ENCODE assay signal across 22 cellular contexts in genomic region chr2:162828545-162828944, GRCh38. TPM values are rescaled to one million over a fixed set of nuclear protein-coding genes. Genes with fewer than 3 reads are reported as not detected.
DNase-seq lines count a peak whose midpoint lies in the region; ATAC-seq, FAIRE-seq and TF ChIP-seq lines count a peak whose summit lies in the region.
"Had no signal": no experiment of that assay in that cellular context is flagged by ENCODE, and none has a peak within 500 bp of the region (broad histone marks: within the 10 kb centered on the region; RNA-seq: fewer than 3 reads in every experiment).

No MANE protein-coding gene starts in this region.

- H3K27me3 ChIP-seq in bronchial epithelial cell (ENCODE audit: control insufficient read depth, insufficient read depth, low read length) = no peaks in the 10 kb centered on the region

- no peak for ATAC-seq in HG03442 (IDR thresholded peaks at IDR 0.05; ENCODE audit: unreplicated experiment)
- ATAC-seq in GM18861 (IDR thresholded peaks at IDR 0.05; ENCODE audit: unreplicated experiment) = no peak
- ATAC-seq: activated CD4-positive, alpha-beta T cell treated with anti-CD3 and anti-CD28 coated beads for 36 hours; activated T-cell treated with anti-CD3 and anti-CD28 coated beads, Interleukin-2, amount 50 U/mL, for 4 hours; T-helper 17 cell had no signal

- H3K4me3 ChIP-seq in bronchial epithelial cell (ENCODE audit: low read depth, low read length) = no peak overlapping the region
- H3K4me3 ChIP-seq: coronary artery, prostate gland, SK-N-MC had no signal

- FAIRE-seq in bronchial epithelial cell (lab: Jason Lieb, UNC) = no peak

- no peaks in the 10 kb centered on the region for H3K36me3 ChIP-seq in bronchial epithelial cell (ENCODE audit: control insufficient read depth, insufficient read depth, low read length)
- H3K36me3 ChIP-seq: prostate gland had no signal

- TF ChIP-seq CTCF in bronchial epithelial cell (IDR thresholded peaks at IDR 0.05; ENCODE audit: insufficient read depth, low read length, severe bottlenecking) = no peak

- DNase-seq in HPDE6-E6E7 (ENCODE audit: extremely low spot score) = peak; percentile 35
- peak; percentile 72 for DNase-seq in NCI-H2107 treated with DMSO at 0.1 percent for 48 hours (lab: John Stamatoyannopoulos, UW; ENCODE audit: unreplicated experiment)
- peak; percentile 47 for DNase-seq in bronchial epithelial cell (ENCODE audit: low read depth)
- peak; percentile 15 for DNase-seq in occipital lobe (lab: John Stamatoyannopoulos, UW)
- no peak for DNase-seq in NCI-H1930 (lab: John Stamatoyannopoulos, UW)
- DNase-seq in NCI-H526 treated with DMSO at 0.1 percent for 48 hours (lab: John Stamatoyannopoulos, UW) = no peak
- DNase-seq: activated CD4-positive, alpha-beta T cell treated with anti-CD3 and anti-CD28 coated beads for 36 hours; activated T-cell treated with anti-CD3 and anti-CD28 coated beads, Interleukin-2, amount 50 U/mL, for 4 hours; Karpas-422; NCI-H1092 treated with DMSO at 0.1 percent for 48 hours; NCI-H2029; NCI-H524 treated with DMSO at 0.1 percent for 48 hours; RPMI8226; T-helper 17 cell; trophoblast cell had no signal

RNA-seq across cellular contexts. Expression of gene KCNH7, which starts 10.0 kb away (rescaled TPM):
- not detected in 2 replicates for total RNA-seq in bronchial epithelial cell
- total RNA-seq in occipital lobe = 103 TPM
- total RNA-seq: activated CD4-positive, alpha-beta T cell treated with anti-CD3 and anti-CD28 coated beads for 36 hours; activated CD8-positive, alpha-beta memory T cell treated with anti-CD3 and anti-CD28 coated beads for 36 hours; activated T-cell treated with anti-CD3 and anti-CD28 coated beads, Interleukin-2, amount 50 U/mL, for 4 hours; fibroblast of lung; prostate gland; T-helper 17 cell had no signal

Comparison
In these comparisons a context has a peak if more than half of its experiments do, and no peak if none do; other contexts are left out.
1. DNase-seq: peak in HPDE6-E6E7 (single experiment), NCI-H2107 treated with DMSO at 0.1 percent for 48 hours (single experiment), bronchial epithelial cell (single experiment) and occipital lobe (single experiment); none in NCI-H1930 (0 of 2) and NCI-H526 treated with DMSO at 0.1 percent for 48 hours (single experiment).
2. RNA of gene KCNH7, which starts 10.0 kb away (total RNA-seq): 103 TPM in occipital lobe (single experiment); not detected in bronchial epithelial cell; every median in the first group is over 100 times any median in the second.